In genomic region chr20:58044286-58044685, GRCh38 we compare ENCODE assay signal across 15 cellular contexts.
DNase-seq lines count a peak whose midpoint lies in the region; ATAC-seq and TF ChIP-seq lines count a peak whose summit lies in the region.
"Had no signal": no experiment of that assay in that cellular context is flagged by ENCODE, and none has a peak within 500 bp of the region (broad histone marks: within the 10 kb centered on the region; RNA-seq: fewer than 3 reads in every experiment).

No MANE protein-coding gene starts in this region.

- no peak overlapping the region for H3K4me3 ChIP-seq in GM23338
- no peak overlapping the region for H3K4me3 ChIP-seq in SJCRH30
- no peak overlapping the region for H3K4me3 ChIP-seq in lung
- H3K4me3 ChIP-seq: A549 had no signal

- H3K4me1 ChIP-seq in GM23338 (ENCODE audit: insufficient read depth) (peaks cover 17% of the 10 kb centered on the region), SJCRH30 (peaks cover 34% of the 10 kb centered on the region), lung (ENCODE audit: control insufficient read depth in 2 of 2, insufficient read depth in 2 of 2, low read length in 2 of 2) (no peaks in the 10 kb centered on the region)
- H3K4me1 ChIP-seq: A549 had no signal

- no peaks in the 10 kb centered on the region for H4K20me1 ChIP-seq in GM23338 (replicated peaks; ENCODE audit: insufficient read depth)

- H3K4me3 Mint-ChIP-seq in GM23338 = no peak overlapping the region; the same call in 2 of the 3 replicates
- H3K4me3 Mint-ChIP-seq: CD14-positive monocyte; CD8-positive, alpha-beta T cell had no signal

- ATAC-seq in GM23338 (no peak), lung (ENCODE audit: insufficient read depth, low FRiP score) (no peak), HG03045 (IDR thresholded peaks at IDR 0.05; ENCODE audit: unreplicated experiment) (no peak)
- ATAC-seq: A549; CD8-positive, alpha-beta T cell had no signal

- H3K9me3 ChIP-seq in SJCRH30 (replicated peaks) = no peaks in the 10 kb centered on the region
- H3K9me3 ChIP-seq in lung (ENCODE audit: control insufficient read depth in 2 of 2, insufficient read depth in 1 of 2, low read length in 1 of 2) = no peaks in the 10 kb centered on the region
- H3K9me3 ChIP-seq: A549 had no signal

- H3K27me3 ChIP-seq in GM23338 (ENCODE audit: insufficient read depth) (no peaks in the 10 kb centered on the region), SJCRH30 (no peaks in the 10 kb centered on the region), lung (ENCODE audit: control insufficient read depth, insufficient read depth) (no peaks in the 10 kb centered on the region)

- H3K27ac ChIP-seq in GM23338 (ENCODE audit: low read depth) = no peak overlapping the region
- peak overlapping the region; percentile 70 for H3K27ac ChIP-seq in SJCRH30
- no peak overlapping the region for H3K27ac ChIP-seq in lung (ENCODE audit: low read depth in 1 of 2, low read length in 1 of 2)
- H3K27ac ChIP-seq: A549 had no signal

- no peaks in the 10 kb centered on the region for H3F3A ChIP-seq in GM23338 (replicated peaks; ENCODE audit: low read depth)

- peaks cover 28% of the 10 kb centered on the region for H3K4me1 Mint-ChIP-seq in GM23338
- H3K4me1 Mint-ChIP-seq: CD14-positive monocyte had no signal

- 0 out of 3 replicates have a peak, but pooled peaks cover 3% of the 10 kb centered on the region for H3K9me3 Mint-ChIP-seq in GM23338
- H3K9me3 Mint-ChIP-seq: CD8-positive, alpha-beta T cell had no signal

- H3K79me2 ChIP-seq in GM23338 (replicated peaks; ENCODE audit: insufficient read depth) = no peaks in the 10 kb centered on the region

- 80 to 90% methylated on average over 6 of the region's 6 CpGs for WGBS in lung, 2 donors

- H3K27me3 Mint-ChIP-seq in GM23338 (ENCODE audit: insufficient read depth, low read depth, poor library complexity) = peaks cover 7% of the 10 kb centered on the region

- H3K27ac Mint-ChIP-seq in GM23338 = peak overlapping the region; percentile 39; the same call in 1 of the 2 replicates
- H3K27ac Mint-ChIP-seq: CD8-positive, alpha-beta T cell had no signal

- TF ChIP-seq CTCF in GM23338 (conservative IDR thresholded peaks at IDR 0.05; ENCODE audit: low read depth in 2 of 2) (no peak), lung (IDR thresholded peaks at IDR 0.05; ENCODE audit: control extremely low read depth, extremely low read depth) (no peak)

- no peaks in the 10 kb centered on the region for H3K36me3 ChIP-seq in GM23338 (ENCODE audit: insufficient read depth)
- H3K36me3 ChIP-seq in SJCRH30 = no peaks in the 10 kb centered on the region
- no peaks in the 10 kb centered on the region for H3K36me3 ChIP-seq in lung (ENCODE audit: control insufficient read depth in 2 of 2, insufficient read depth in 2 of 2, low read length in 2 of 2)

- DNase-seq in D341Med (ENCODE audit: low spot score) (peak; percentile 13), GM23338 (ENCODE audit: low spot score) (no peak), SJCRH30 (peak in 1 of 2 experiments; percentile 54), lung (ENCODE audit: low spot score) (peak; percentile 19), AG08396 (ENCODE audit: low spot score) (no peak), amniotic stem cell (lab: John Stamatoyannopoulos, UW) (no peak)
- no peak for DNase-seq in effector CD8-positive, alpha-beta T cell (lab: John Stamatoyannopoulos, UW)
- DNase-seq: COR-L47, DND-41, GDM1, IMR-90 had no signal

- H3K9me2 ChIP-seq in GM23338 (ENCODE audit: insufficient read depth) = no peaks in the 10 kb centered on the region

- H3K36me3 Mint-ChIP-seq in GM23338 (ENCODE audit: low read depth) = no peaks in the 10 kb centered on the region
- H3K36me3 Mint-ChIP-seq: CD14-positive monocyte; CD8-positive, alpha-beta T cell had no signal

- no peak overlapping the region for H3K4me2 ChIP-seq in GM23338
- H3K4me2 ChIP-seq: A549 had no signal

- H2AFZ ChIP-seq in GM23338 = 0 out of 2 replicates have a peak overlapping the region, but pooled peaks have one; percentile 47

TF ChIP-seq in GM23338, 12 proteins besides CTCF, POLR2A, EP300 and RAD21 (continues in another document):
- TF ChIP-seq NANOG (IDR thresholded peaks at IDR 0.05; ENCODE audit: borderline replicate concordance) (no peak), ZNF331 (CRISPR knock-in tag; IDR thresholded peaks at IDR 0.05; ENCODE audit: low read depth) (no peak), POLR2AphosphoS5 (IDR thresholded peaks at IDR 0.05; ENCODE audit: low read depth) (no peak), EZH2phosphoT487 (IDR thresholded peaks at IDR 0.05; ENCODE audit: unreplicated experiment) (no peak), REST (IDR thresholded peaks at IDR 0.05; ENCODE audit: unreplicated experiment) (no peak), EZH2 (IDR thresholded peaks at IDR 0.05; ENCODE audit: low read depth, unreplicated experiment) (no peak)

Comparison
In these comparisons a context has a peak if more than half of its experiments do, and no peak if none do; other contexts are left out.
1. DNase-seq: peak in D341Med (single experiment) and lung (single experiment); none in GM23338 (single experiment), effector CD8-positive, alpha-beta T cell (single experiment), AG08396 (single experiment) and amniotic stem cell (single experiment).